In the genomic region with DNA sequence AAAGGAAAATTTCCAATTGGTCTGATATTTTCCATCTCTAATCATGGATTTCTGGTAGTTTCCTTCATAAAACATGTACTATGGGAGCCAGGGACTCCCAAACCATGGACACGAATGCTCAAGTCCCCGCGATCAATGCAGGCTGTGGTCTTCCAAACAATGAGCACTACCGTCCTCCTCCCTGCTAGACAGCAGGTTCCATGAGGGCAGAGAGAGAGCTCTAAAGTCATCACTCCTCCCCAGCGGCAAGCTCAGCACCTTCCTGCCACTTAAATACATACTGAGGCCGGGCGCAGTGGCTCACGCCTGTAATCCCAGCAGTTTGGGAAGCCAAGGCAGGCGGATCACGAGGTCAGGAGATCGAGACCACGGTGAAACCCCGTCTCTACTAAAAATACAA, we compare ENCODE assay signal across 1 cellular context.
TF ChIP-seq lines count a peak whose summit lies in the region.

No MANE protein-coding gene starts in this region.

TF ChIP-seq in endothelial cell of umbilical vein, 7 proteins besides CTCF, POLR2A, EP300 and RAD21:
- TF ChIP-seq POLR2AphosphoS5 (IDR thresholded peaks at IDR 0.05; ENCODE audit: insufficient read depth, low read depth, low read length) (no peak), MYC (IDR thresholded peaks at IDR 0.05; ENCODE audit: low read depth, low read length) (no peak), EZH2 (IDR thresholded peaks at IDR 0.05; ENCODE audit: borderline replicate concordance, low read depth, low read length, severe bottlenecking) (no peak), FOS (IDR thresholded peaks at IDR 0.05; ENCODE audit: borderline replicate concordance, insufficient read depth, low read length) (no peak), JUN (IDR thresholded peaks at IDR 0.05; ENCODE audit: borderline replicate concordance, insufficient read depth, insufficient read length, low read depth) (no peak)
- TF ChIP-seq, protein P1, sequence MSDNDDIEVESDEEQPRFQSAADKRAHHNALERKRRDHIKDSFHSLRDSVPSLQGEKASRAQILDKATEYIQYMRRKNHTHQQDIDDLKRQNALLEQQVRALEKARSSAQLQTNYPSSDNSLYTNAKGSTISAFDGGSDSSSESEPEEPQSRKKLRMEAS (IDR thresholded peaks at IDR 0.05; ENCODE audit: insufficient read depth, insufficient read length) = no peak
TF ChIP-seq in endothelial cell of umbilical vein: peak in this region for 0.
